ENCODE assay signal across 9 cellular contexts in the genomic region with DNA sequence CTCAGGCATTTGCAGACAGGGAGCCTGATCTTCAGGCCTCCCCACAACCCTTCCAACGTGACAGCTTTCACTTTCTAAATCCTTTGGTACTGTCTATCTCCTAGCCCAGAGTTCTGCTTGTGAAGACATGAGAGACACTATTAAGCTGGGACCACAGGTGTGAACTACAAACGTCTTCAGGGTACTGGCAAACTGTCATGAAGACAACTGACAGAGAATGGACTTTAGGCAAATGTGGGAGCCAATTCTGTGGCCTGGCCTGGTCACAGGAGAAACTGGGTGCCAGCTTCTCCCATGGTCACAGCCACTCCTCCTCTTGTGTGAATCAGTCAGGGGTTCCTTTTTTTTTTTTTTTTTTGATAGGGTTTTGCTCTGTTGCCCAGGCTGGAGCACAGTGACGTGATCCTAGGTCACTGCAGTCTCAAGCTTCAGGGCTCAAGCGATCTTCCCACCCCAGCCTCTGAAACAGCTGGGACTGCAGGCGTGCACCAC. TPM values are rescaled to one million over a fixed set of nuclear protein-coding genes. Genes with fewer than 3 reads are reported as not detected.
A peak's percentile ranks its signal among the peaks of the same experiment; 100 is the strongest.
DNase-seq lines count a peak whose midpoint lies in the region; ATAC-seq, FAIRE-seq and TF ChIP-seq lines count a peak whose summit lies in the region.
"Had no signal": no experiment of that assay in that cellular context is flagged by ENCODE, and none has a peak within 500 bp of the region (broad histone marks: within the 10 kb centered on the region; RNA-seq: fewer than 3 reads in every experiment).

No MANE protein-coding gene starts in this region.

- H3K27me3 ChIP-seq in small intestine (ENCODE audit: control insufficient read depth in 2 of 2, insufficient read depth in 2 of 2, low read length in 2 of 2) (no peaks in the 10 kb centered on the region), WERI-Rb-1 (ENCODE audit: insufficient read depth, low read depth, severe bottlenecking) (no peaks in the 10 kb centered on the region), vagina (no peaks in the 10 kb centered on the region)

- peak overlapping the region; percentile 55 to 78 for H3K27ac ChIP-seq in small intestine (ENCODE audit: low read depth in 1 of 2, low read length in 1 of 2)
- no peak overlapping the region for H3K27ac ChIP-seq in WERI-Rb-1
- no peak overlapping the region for H3K27ac ChIP-seq in vagina
- H3K27ac ChIP-seq: epithelial cell of prostate had no signal

- peak overlapping the region; percentile 69 for H3K4me3 Mint-ChIP-seq in T-helper 2 cell treated with Interferon-gamma antibody and Interleukin-4, amounts not matched to agents 5 μg/mL and 100 μg/mL, for 36 hours

- H3K27me3 Mint-ChIP-seq in T-helper 2 cell treated with Interferon-gamma antibody and Interleukin-4, amounts not matched to agents 5 μg/mL and 100 μg/mL, for 36 hours (ENCODE audit: low read depth): no peaks in the 10 kb centered on the region

- peaks cover 0 to 3% of the 10 kb centered on the region in 2 donors for H3K4me1 ChIP-seq in small intestine (ENCODE audit: control insufficient read depth in 2 of 2, insufficient read depth in 1 of 2, low read depth in 1 of 2, low read length in 1 of 2)
- no peaks in the 10 kb centered on the region for H3K4me1 ChIP-seq in vagina

- peak overlapping the region; percentile 92 for H3K27ac Mint-ChIP-seq in T-helper 2 cell treated with Interferon-gamma antibody and Interleukin-4, amounts not matched to agents 5 μg/mL and 100 μg/mL, for 36 hours

- intact Hi-C loops in vagina (cut with DNase I): no loop called here

- no peak for TF ChIP-seq POLR2A in vagina (IDR thresholded peaks at IDR 0.05)

- H3K4me3 ChIP-seq in small intestine (ENCODE audit: low read depth in 1 of 2, low read length in 2 of 2) (no peak overlapping the region), WERI-Rb-1 (ENCODE audit: low read depth, low read length) (no peak overlapping the region), vagina (no peak overlapping the region)

- peak; percentile 28 for DNase-seq in activated CD4-positive, alpha-beta T cell treated with anti-CD3 and anti-CD28 coated beads for 48 hours
- no peak for DNase-seq in activated CD4-positive, alpha-beta T cell treated with anti-CD3 and anti-CD28 coated beads, Interleukin-2, amount 50 U/mL, for 48 hours
- peak; percentile 36 for DNase-seq in T-helper 2 cell treated with Interferon-gamma antibody and Interleukin-4, amounts not matched to agents 5 μg/mL and 100 μg/mL, for 36 hours (ENCODE audit: low spot score)
- DNase-seq in small intestine (peak; percentile 46), WERI-Rb-1 (no peak), midbrain (lab: John Stamatoyannopoulos, UW) (no peak), vagina (ENCODE audit: extremely low spot score in 2 of 2) (no peak)

- no peak for FAIRE-seq in small intestine (lab: Jason Lieb, UNC)

- H3K36me3 ChIP-seq in small intestine (ENCODE audit: control insufficient read depth in 2 of 2, insufficient read depth in 2 of 2, low read length in 2 of 2) (peaks cover 5 to 16% of the 10 kb centered on the region in 2 donors), WERI-Rb-1 (peaks cover 26% of the 10 kb centered on the region), vagina (no peaks in the 10 kb centered on the region)

- H3K9me3 ChIP-seq in small intestine (ENCODE audit: control insufficient read depth, low read depth): no peaks in the 10 kb centered on the region
- H3K9me3 ChIP-seq in WERI-Rb-1 (ENCODE audit: severe bottlenecking): no peaks in the 10 kb centered on the region
- H3K9me3 ChIP-seq in vagina: no peaks in the 10 kb centered on the region

- ATAC-seq in HG02885 (IDR thresholded peaks at IDR 0.05; ENCODE audit: poor library complexity, unreplicated experiment): peak; percentile 90

- peaks cover 75% of the 10 kb centered on the region for H3K36me3 Mint-ChIP-seq in T-helper 2 cell treated with Interferon-gamma antibody and Interleukin-4, amounts not matched to agents 5 μg/mL and 100 μg/mL, for 36 hours (ENCODE audit: low read depth)

- TF ChIP-seq CTCF in WERI-Rb-1 (IDR thresholded peaks at IDR 0.05; ENCODE audit: low read depth, low read length) (no peak), vagina (IDR thresholded peaks at IDR 0.05) (no peak)

- 56 to 60% (median 57%) methylated on average over 5 of the region's 5 CpGs for WGBS in small intestine, 3 donors

- peaks cover 70% of the 10 kb centered on the region for H3K4me1 Mint-ChIP-seq in T-helper 2 cell treated with Interferon-gamma antibody and Interleukin-4, amounts not matched to agents 5 μg/mL and 100 μg/mL, for 36 hours (ENCODE audit: low read depth)

- no peaks in the 10 kb centered on the region for H3K9me3 Mint-ChIP-seq in T-helper 2 cell treated with Interferon-gamma antibody and Interleukin-4, amounts not matched to agents 5 μg/mL and 100 μg/mL, for 36 hours

RNA-seq across cellular contexts. Expression of a gene that starts 10.4 kb away (rescaled TPM):
- 10 to 100 TPM; 20.5 to 35.2 (median 30.6) TPM for polyA plus RNA-seq in small intestine
- 25.8 TPM for total RNA-seq in vagina

RNA-seq across cellular contexts. Expression of a gene that starts 52.1 kb away (rescaled TPM):
- polyA plus RNA-seq in small intestine: 100 to 1,000 TPM in 1 of 3 donors, 10 to 100 TPM in 2; 57.0 to 120 (median 68.9) TPM
- 41.7 TPM for total RNA-seq in vagina

Comparison
In these comparisons a context has a peak if more than half of its experiments do, and no peak if none do; other contexts are left out.
1. DNase-seq: peak in activated CD4-positive, alpha-beta T cell treated with anti-CD3 and anti-CD28 coated beads for 48 hours (single experiment), T-helper 2 cell treated with Interferon-gamma antibody and Interleukin-4, amounts not matched to agents 5 μg/mL and 100 μg/mL, for 36 hours (single experiment) and small intestine (single experiment); none in activated CD4-positive, alpha-beta T cell treated with anti-CD3 and anti-CD28 coated beads, Interleukin-2, amount 50 U/mL, for 48 hours (0 of 2), WERI-Rb-1 (single experiment), midbrain (single experiment) and vagina (0 of 2).
2. H3K27ac ChIP-seq: peak in small intestine (2 of 2); none in WERI-Rb-1 (single experiment) and vagina (single experiment).